Comparison of ENCODE assay signal across 12 cellular contexts in the genomic region with DNA sequence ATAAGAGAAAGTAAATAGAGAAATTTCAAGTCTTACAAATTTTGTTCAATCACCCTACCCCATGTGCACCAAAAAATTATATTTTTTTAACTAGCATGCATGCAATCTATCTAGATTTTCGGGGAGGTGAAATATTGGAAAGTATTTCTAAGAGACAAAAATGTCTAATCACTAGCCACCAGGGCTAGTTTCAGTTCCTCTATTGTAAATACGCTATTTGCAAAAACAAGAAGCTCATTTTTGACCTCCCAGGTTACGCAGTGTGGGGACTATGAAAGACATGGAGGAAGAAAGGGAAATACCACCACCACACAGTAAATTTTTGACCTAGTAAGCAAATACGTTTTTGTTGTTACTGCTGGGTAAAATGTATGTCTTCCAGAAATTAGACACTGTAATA. TPM values are rescaled to one million over a fixed set of nuclear protein-coding genes. Genes with fewer than 3 reads are reported as not detected.
DNase-seq lines count a peak whose midpoint lies in the region; ATAC-seq, FAIRE-seq and TF ChIP-seq lines count a peak whose summit lies in the region.
"Had no signal": no experiment of that assay in that cellular context is flagged by ENCODE, and none has a peak within 500 bp of the region (broad histone marks: within the 10 kb centered on the region; RNA-seq: fewer than 3 reads in every experiment).

No MANE protein-coding gene starts in this region.

- POLR2A ChIA-PET in RWPE1 (lab: Yijun Ruan, JAX; ENCODE audit: low non-redundant PET) = no interaction called here

- intact Hi-C loops in posterior cingulate gyrus (cut with DNase I) = no loop called here

- no peak overlapping the region for H3K4me3 Mint-ChIP-seq in mesothelial cell of epicardium

- TF ChIP-seq CTCF in RWPE1 (conservative IDR thresholded peaks at IDR 0.05; ENCODE audit: low read depth) (no peak), mesothelial cell of epicardium (IDR thresholded peaks at IDR 0.05; ENCODE audit: unreplicated experiment) (no peak)

- peak; percentile 90 for FAIRE-seq in islet of Langerhans (lab: Jason Lieb, UNC)
- FAIRE-seq: G401.6, HTR-8/SVneo had no signal

- peaks cover 24% of the 10 kb centered on the region for H3K9me3 Mint-ChIP-seq in mesothelial cell of epicardium

- H3K4me1 Mint-ChIP-seq in mesothelial cell of epicardium = peaks cover 4% of the 10 kb centered on the region

- DNase-seq in posterior cingulate gyrus (no peak), hippocampal formation (lab: John Stamatoyannopoulos, UW) (no peak), RWPE1 (ENCODE audit: low spot score) (no peak), mesothelial cell of epicardium (ENCODE audit: low spot score in 2 of 2, unreplicated experiment in 2 of 2) (no peak)
- DNase-seq: activated CD4-positive, alpha-beta T cell treated with anti-CD3 and anti-CD28 coated beads for 1 hour; foreskin fibroblast had no signal

- H3K27ac Mint-ChIP-seq in mesothelial cell of epicardium = no peak overlapping the region

- no peaks in the 10 kb centered on the region for H3K36me3 Mint-ChIP-seq in mesothelial cell of epicardium

- no peak overlapping the region for H3K27ac ChIP-seq in RWPE1

- peaks cover 68% of the 10 kb centered on the region for H3K27me3 Mint-ChIP-seq in mesothelial cell of epicardium (ENCODE audit: low read depth)

- CTCF ChIA-PET in RWPE1 (lab: Yijun Ruan, JAX) = interaction anchor here (0.7 kb wide), 1 partner anchor 358 kb away, joined by 3 read pairs; no protein-coding TSS in a partner anchor

- ATAC-seq in GM19035 (IDR thresholded peaks at IDR 0.05; ENCODE audit: unreplicated experiment) = peak; percentile 60
- ATAC-seq in HG02623 (IDR thresholded peaks at IDR 0.05; ENCODE audit: unreplicated experiment) = peak; percentile 68
- ATAC-seq in HG03520 (IDR thresholded peaks at IDR 0.05; ENCODE audit: unreplicated experiment) = peak; percentile 72

RNA-seq across cellular contexts. Expression of gene NEXMIF, which starts 2.3 kb away (rescaled TPM):
- 0.18 to 0.20 TPM (median 0.18 TPM) in 3 replicates for total RNA-seq in mesothelial cell of epicardium
